In genomic region chr2:26299488-26300092, GRCh38 we compare ENCODE assay signal across 8 cellular contexts. TPM values are rescaled to one million over a fixed set of nuclear protein-coding genes. Genes with fewer than 3 reads are reported as not detected.
DNase-seq lines count a peak whose midpoint lies in the region; ATAC-seq and TF ChIP-seq lines count a peak whose summit lies in the region.

No MANE protein-coding gene starts in this region.

- no peak overlapping the region for H2AK9ac ChIP-seq in IMR-90 (replicated peaks; ENCODE audit: low read depth, low read length, poor library complexity)

- peak overlapping the region; percentile 76 for H3K27ac ChIP-seq in IMR-90 (ENCODE audit: insufficient read depth, low read length)
- H3K27ac ChIP-seq in ascending aorta, result peak overlapping the region; percentile 80 to 86
- H3K27ac ChIP-seq in iPS DF 6.9 (ENCODE audit: low read length), result peak overlapping the region; percentile 57

- TF ChIP-seq CTCF in IMR-90 (conservative IDR thresholded peaks at IDR 0.05; ENCODE audit: low read depth, low read length), result no peak
- TF ChIP-seq CTCF in ascending aorta (IDR thresholded peaks at IDR 0.05), result no peak

- intact Hi-C loops in IMR-90 (cut with micrococcal nuclease) (loop anchor here (1.0 kb wide), 1 partner anchor 55 kb away; the partner anchor contains the start of genes HADHA and HADHB), ascending aorta (cut with DNase I) (loop anchor here (1.0 kb wide), 1 partner anchor 55 kb away; the partner anchor contains the start of genes HADHA and HADHB)

- 0% methylated on average over 4 of the region's 7 CpGs; no CpG with 5 or more reads in 1 of the 2 experiments for WGBS in IMR-90 (ENCODE audit: extremely low coverage in 2 of 2, insufficient read length in 1 of 2), 2 experiments
- WGBS in iPS DF 6.9 (ENCODE audit: insufficient coverage, insufficient read length), result no CpG with 5 or more reads among the region's 7 CpGs

- H3K56ac ChIP-seq in IMR-90 (ENCODE audit: extremely low read depth, insufficient read depth, low read length), result peak overlapping the region; percentile 79

- H3K4me3 ChIP-seq in IMR-90 (ENCODE audit: insufficient read depth, low read depth, low read length) (peak overlapping the region; percentile 31), ascending aorta (peak overlapping the region; percentile 59 to 73), iPS DF 6.9 (ENCODE audit: low read length) (peak overlapping the region; percentile 48; the same call in 1 of the 2 replicates), skeletal muscle satellite cell (ENCODE audit: low read length) (peak overlapping the region; percentile 74)

- POLR2A ChIA-PET in IMR-90 (lab: Charles Lee; ENCODE audit: unreplicated experiment), result interaction anchor here (0.6 kb wide), 1 partner anchor 28 kb away, joined by 4 read pairs; no protein-coding TSS in a partner anchor

- peak; percentile 66 for DNase-seq in EL
- peak; percentile 68 for DNase-seq in IMR-90
- peak in 1 of 2 donors; percentile 68 for DNase-seq in ascending aorta (ENCODE audit: low spot score in 2 of 2)
- peak; percentile 67 for DNase-seq in iPS DF 6.9 (ENCODE audit: low read depth, low spot score)
- DNase-seq in COLO668 (lab: John Stamatoyannopoulos, UW; ENCODE audit: unreplicated experiment), result no peak

- H3K9me1 ChIP-seq in IMR-90 (ENCODE audit: insufficient read depth, low read length), result no peaks in the 10 kb centered on the region

- ATAC-seq in IMR-90 (ENCODE audit: low read depth) (peak; percentile 69), GM18868 (IDR thresholded peaks at IDR 0.05; ENCODE audit: unreplicated experiment) (no peak), HG03039 (IDR thresholded peaks at IDR 0.05; ENCODE audit: unreplicated experiment) (no peak)

- H4K8ac ChIP-seq in IMR-90 (ENCODE audit: low read depth in 2 of 2, low read length in 2 of 2), result peak overlapping the region; percentile 82 to 93

- H3K9ac ChIP-seq in IMR-90 (ENCODE audit: low read depth, low read length) (peak overlapping the region; percentile 68), skeletal muscle satellite cell (ENCODE audit: low read depth, low read length) (peak overlapping the region; percentile 82)

- peak overlapping the region; percentile 56 for H2BK5ac ChIP-seq in IMR-90 (ENCODE audit: low read depth, low read length, poor library complexity, severe bottlenecking)

- no peak for TF ChIP-seq POLR2A in IMR-90 (IDR thresholded peaks at IDR 0.05; ENCODE audit: low read depth, low read length)

- H3K4me1 ChIP-seq in IMR-90 (ENCODE audit: control insufficient read depth, insufficient read depth, low read length) (peaks cover 12% of the 10 kb centered on the region), ascending aorta (peaks cover 4 to 14% of the 10 kb centered on the region in 2 donors), iPS DF 6.9 (ENCODE audit: control insufficient read depth, insufficient read depth, low read length) (no peaks in the 10 kb centered on the region), skeletal muscle satellite cell (ENCODE audit: control insufficient read depth, insufficient read depth, low read length) (peaks cover 28% of the 10 kb centered on the region)

- H2BK15ac ChIP-seq in IMR-90 (ENCODE audit: low read depth, low read length), result peak overlapping the region; percentile 86; the same call in 2 of the 3 replicates

- H3K23ac ChIP-seq in IMR-90 (ENCODE audit: low read depth, low read length), result peak overlapping the region; percentile 79

- H2AK5ac ChIP-seq in IMR-90 (ENCODE audit: low read depth, low read length), result no peak overlapping the region

- H3K79me1 ChIP-seq in IMR-90 (ENCODE audit: low read depth in 1 of 2, low read length in 2 of 2), result no peaks in the 10 kb centered on the region

- H3K36me3 ChIP-seq in IMR-90 (ENCODE audit: control insufficient read depth, insufficient read depth, low read length), result no peaks in the 10 kb centered on the region
- H3K36me3 ChIP-seq in ascending aorta, result no peaks in the 10 kb centered on the region
- no peaks in the 10 kb centered on the region for H3K36me3 ChIP-seq in iPS DF 6.9 (ENCODE audit: control insufficient read depth, insufficient read depth, low read length)
- H3K36me3 ChIP-seq in skeletal muscle satellite cell (ENCODE audit: insufficient read depth, low read length), result no peaks in the 10 kb centered on the region

- H2AFZ ChIP-seq in IMR-90 (replicated peaks; ENCODE audit: low read length, poor library complexity), result peak overlapping the region; percentile 84

- H3K14ac ChIP-seq in IMR-90 (replicated peaks; ENCODE audit: low read depth, low read length), result peak overlapping the region; percentile 95

- H4K91ac ChIP-seq in IMR-90 (ENCODE audit: insufficient read depth, low read depth, low read length), result peak overlapping the region; percentile 93

- peak overlapping the region; percentile 79 for H2BK120ac ChIP-seq in IMR-90 (ENCODE audit: low read depth, low read length)

- CTCF ChIA-PET in IMR-90 (lab: Yijun Ruan, JAX), result no interaction called here

- H4K5ac ChIP-seq in IMR-90 (ENCODE audit: low read depth, low read length), result peak overlapping the region; percentile 71

- in situ Hi-C loops in IMR-90 (cut with MboI; ENCODE audit: low sequenced_read_pairs), result no loop called here

- peak overlapping the region; percentile 77 for H3K4me2 ChIP-seq in IMR-90 (ENCODE audit: low read depth, low read length)
- peak overlapping the region; percentile 96 for H3K4me2 ChIP-seq in skeletal muscle satellite cell (ENCODE audit: low read length)

- no peaks in the 10 kb centered on the region for H3K27me3 ChIP-seq in IMR-90 (ENCODE audit: control insufficient read depth, insufficient read depth, low read length)
- no peaks in the 10 kb centered on the region for H3K27me3 ChIP-seq in ascending aorta
- no peaks in the 10 kb centered on the region for H3K27me3 ChIP-seq in iPS DF 6.9 (ENCODE audit: control insufficient read depth, insufficient read depth, low read length)
- H3K27me3 ChIP-seq in skeletal muscle satellite cell (ENCODE audit: control insufficient read depth, insufficient read depth, low read length), result no peaks in the 10 kb centered on the region

- H3K9me3 ChIP-seq in IMR-90 (ENCODE audit: control insufficient read depth, insufficient read depth, low read length) (no peaks in the 10 kb centered on the region), ascending aorta (no peaks in the 10 kb centered on the region), iPS DF 6.9 (ENCODE audit: control insufficient read depth, insufficient read depth, low read length) (no peaks in the 10 kb centered on the region), skeletal muscle satellite cell (replicated peaks; ENCODE audit: low read length) (no peaks in the 10 kb centered on the region)

- dilution Hi-C loops in IMR-90 (cut with HindIII; ENCODE audit: low sequenced_read_pairs, unreplicated experiment), result no loop called here

- H2BK20ac ChIP-seq in IMR-90 (ENCODE audit: low read depth, low read length), result peak overlapping the region; percentile 72

- H3K4ac ChIP-seq in IMR-90 (ENCODE audit: low read depth, low read length), result peak overlapping the region; percentile 85

- no peak for TF ChIP-seq RAD21 in IMR-90 (IDR thresholded peaks at IDR 0.05; ENCODE audit: low read length)

- H4K20me1 ChIP-seq in IMR-90 (ENCODE audit: insufficient read depth, low read length), result no peaks in the 10 kb centered on the region

- BruUV-seq in IMR-90 (replicated peaks; lab: Mats Ljungman, UMichigan), result no TSS peak

- H3K18ac ChIP-seq in IMR-90 (ENCODE audit: low read depth, low read length), result peak overlapping the region; percentile 40

TF ChIP-seq in IMR-90, 13 proteins besides CTCF, POLR2A, EP300 and RAD21:
- no peak for TF ChIP-seq ELK1 (IDR thresholded peaks at IDR 0.05; ENCODE audit: borderline replicate concordance, low read depth, low read length)
- no peak for TF ChIP-seq RFX5 (IDR thresholded peaks at IDR 0.05; ENCODE audit: low read depth, low read length)

RNA-seq across cellular contexts. Expression of gene SELENOI, which starts 46.4 kb away (rescaled TPM):
- 25.0 and 25.1 TPM in 2 replicates for total RNA-seq in IMR-90 (2012; rRNA removed)
- polyA plus RNA-seq in IMR-90 (2012; rRNA removed), result 3.6 and 5.1 TPM in 2 replicates
- polyA plus RNA-seq in IMR-90 (2012; cell fraction: cytosol; rRNA removed), result 4.9 and 5.6 TPM in 2 replicates
- polyA plus RNA-seq in IMR-90 (2012; cell fraction: nucleus; rRNA removed; ENCODE audit: low replicate concordance), result 3.5 and 6.7 TPM in 2 replicates
- 2.2 TPM for total RNA-seq in ascending aorta
- total RNA-seq in skeletal muscle satellite cell (2012; rRNA removed), result 25.3 and 25.9 TPM in 2 replicates

RNA-seq across cellular contexts. Expression of gene ADGRF3, which starts 47.0 kb away (rescaled TPM):
- total RNA-seq in IMR-90 (2012; rRNA removed), result not detected in 2 replicates
- 0.07 and 0.15 TPM in 2 replicates for polyA plus RNA-seq in IMR-90 (2012; rRNA removed)
- 0.11 TPM in 1 of 2 replicates, not detected in the other for polyA plus RNA-seq in IMR-90 (2012; cell fraction: cytosol; rRNA removed)
- polyA plus RNA-seq in IMR-90 (2012; cell fraction: nucleus; rRNA removed; ENCODE audit: low replicate concordance), result 0.32 and 1.0 TPM in 2 replicates
- not detected for total RNA-seq in ascending aorta
- total RNA-seq in skeletal muscle satellite cell (2012; rRNA removed), result under 0.01 TPM in 1 of 2 replicates, not detected in the other

RNA-seq across cellular contexts. Expression of gene HADHB, which starts 54.9 kb away (rescaled TPM):
- total RNA-seq in IMR-90 (2012; rRNA removed) (79.8 and 80.5 TPM in 2 replicates), ascending aorta (93.4 TPM)
- 62.0 and 67.9 TPM in 2 replicates for polyA plus RNA-seq in IMR-90 (2012; rRNA removed)
- polyA plus RNA-seq in IMR-90 (2012; cell fraction: cytosol; rRNA removed), result 34.5 and 64.4 TPM in 2 replicates
- 13.4 and 56.2 TPM in 2 replicates for polyA plus RNA-seq in IMR-90 (2012; cell fraction: nucleus; rRNA removed; ENCODE audit: low replicate concordance)
- 91.1 and 92.3 TPM in 2 replicates for total RNA-seq in skeletal muscle satellite cell (2012; rRNA removed)

RNA-seq across cellular contexts. Expression of gene HADHA, which starts 55.2 kb away (rescaled TPM):
- total RNA-seq in IMR-90 (2012; rRNA removed) (111 TPM in 2 replicates), ascending aorta (49.5 TPM)
- 50.4 and 52.7 TPM in 2 replicates for polyA plus RNA-seq in IMR-90 (2012; rRNA removed)
- 19.6 and 40.0 TPM in 2 replicates for polyA plus RNA-seq in IMR-90 (2012; cell fraction: cytosol; rRNA removed)
- polyA plus RNA-seq in IMR-90 (2012; cell fraction: nucleus; rRNA removed; ENCODE audit: low replicate concordance), result 16.9 and 44.8 TPM in 2 replicates
- total RNA-seq in skeletal muscle satellite cell (2012; rRNA removed), result 116 and 137 TPM in 2 replicates
